Comparison of ENCODE assay signal across 30 cellular contexts in the genomic region with DNA sequence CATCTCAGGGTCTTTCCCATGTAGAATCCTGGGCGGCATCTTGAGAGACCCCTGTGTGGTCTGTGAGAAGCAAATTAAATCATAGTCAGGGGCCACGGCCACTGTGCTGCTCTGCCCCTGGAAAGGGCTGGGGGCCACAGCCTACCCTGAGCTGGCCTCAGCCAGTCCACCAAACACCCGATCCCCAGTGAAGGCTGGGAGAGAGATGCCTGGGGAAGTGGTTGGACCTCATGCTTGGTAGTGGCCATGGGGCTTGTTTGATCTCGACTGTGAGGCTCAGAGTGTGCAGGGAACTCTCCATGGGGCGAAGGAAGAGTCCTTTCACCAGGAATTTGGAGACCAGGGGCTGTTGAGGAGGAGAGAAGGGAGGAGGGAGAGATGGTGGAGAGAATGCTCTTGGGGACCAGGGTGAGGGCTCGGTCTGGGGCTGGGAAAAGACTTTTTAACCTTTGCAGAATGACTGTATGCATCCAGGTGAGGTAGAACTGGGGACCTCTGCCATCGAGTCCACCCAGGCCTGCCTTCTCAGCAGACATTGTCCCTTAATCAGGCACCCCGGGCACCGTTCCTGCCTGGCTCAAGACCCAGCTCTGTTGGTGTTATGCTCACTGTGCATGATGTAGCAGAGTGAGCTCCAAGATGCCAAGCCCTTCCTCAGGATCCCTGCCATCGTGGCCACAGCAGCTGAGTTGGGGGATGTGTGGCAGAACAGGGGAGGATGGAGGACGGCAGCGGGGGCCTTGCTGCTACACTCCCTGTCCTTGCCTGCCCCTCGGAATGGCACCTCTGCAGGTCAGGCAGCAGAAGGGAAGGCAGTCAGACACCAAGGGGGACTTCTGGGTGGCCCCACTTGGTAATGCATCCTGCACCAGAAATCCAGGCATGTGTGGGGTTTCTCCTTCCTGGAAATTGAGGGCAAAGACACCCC.
"Had no signal": no experiment of that assay in that cellular context is flagged by ENCODE, and none has a peak within 500 bp of the region (broad histone marks: within the 10 kb centered on the region; RNA-seq: fewer than 3 reads in every experiment).

No MANE protein-coding gene starts in this region.

- H3K4me3 Mint-ChIP-seq: activated CD8-positive, alpha-beta T cell treated with anti-CD3 and anti-CD28 coated beads for 36 hours; activated T-cell treated with anti-CD3 and anti-CD28 coated beads, Interleukin-2, amount 50 U/mL, for 4 hours; activated T-helper 17 cell treated with anti-CD3 and anti-CD28 coated beads, Interleukin-2, amount 50 U/mL, for 72 hours; nephron progenitor cell; stimulated activated memory B cell treated with anti-CD40 and anti-IgM and Interleukin-4, amounts not matched to agents 10 μg/mL and 1 μg/mL and 100 μg/mL, for 72 hours; stimulated activated naive CD8-positive, alpha-beta T cell treated with anti-CD3 and anti-CD28 coated beads, Interleukin-15, amount 100 ng/mL, for 72 hours; T-helper 17 cell; type B pancreatic cell had no signal

- H2AFZ ChIP-seq: hepatocyte, parathyroid adenoma had no signal

- H3K27me3 ChIP-seq: body of pancreas, dorsolateral prefrontal cortex, hepatocyte, right lobe of liver, vagina had no signal

- H3K9ac ChIP-seq: parathyroid adenoma had no signal

- H3K9me3 ChIP-seq: body of pancreas, right lobe of liver, vagina had no signal

- H3K4me1 Mint-ChIP-seq: activated T-helper 17 cell treated with anti-CD3 and anti-CD28 coated beads, Interleukin-2, amount 50 U/mL, for 72 hours; stimulated activated memory B cell treated with anti-CD40 and anti-IgM and Interleukin-4, amounts not matched to agents 10 μg/mL and 1 μg/mL and 100 μg/mL, for 72 hours; stimulated activated naive CD8-positive, alpha-beta T cell treated with anti-CD3 and anti-CD28 coated beads, Interleukin-15, amount 100 ng/mL, for 72 hours had no signal

- DNase-seq: activated CD4-positive, alpha-beta T cell treated with anti-CD3 and anti-CD28 coated beads for 1 hour; activated CD4-positive, alpha-beta T cell treated with anti-CD3 and anti-CD28 coated beads, Interleukin-2, amount 50 U/mL, for 1 hour; activated CD8-positive, alpha-beta T cell treated with anti-CD3 and anti-CD28 coated beads for 36 hours; activated naive CD4-positive, alpha-beta T cell; activated T-cell treated with anti-CD3 and anti-CD28 coated beads, Interleukin-2, amount 50 U/mL, for 4 hours; body of pancreas; cerebellar nuclear complex; effector memory CD4-positive, alpha-beta T cell; glutamatergic neuron; islet precursor cell; left colon; mesenchymal stem cell; nephron progenitor cell; occipital lobe; right lobe of liver; stimulated activated CD4-positive, alpha-beta T cell treated with anti-CD3 and anti-CD28 coated beads, Interleukin-4, amount 100 ng/mL, for 24 hours; stimulated activated naive CD8-positive, alpha-beta T cell treated with anti-CD3 and anti-CD28 coated beads, Interleukin-15, amount 100 ng/mL, for 72 hours; T-helper 17 cell; T1000 had no signal

- H3K4me3 ChIP-seq: body of pancreas, coronary artery, dorsolateral prefrontal cortex, hepatocyte, right lobe of liver, skin epidermis, vagina had no signal

- H3K36me3 Mint-ChIP-seq: activated naive CD4-positive, alpha-beta T cell treated with anti-CD3 and anti-CD28 coated beads, Interleukin-2, amount 50 U/mL, for 72 hours; stimulated activated memory B cell treated with anti-CD40 and anti-IgM and Interleukin-4, amounts not matched to agents 10 μg/mL and 1 μg/mL and 100 μg/mL, for 72 hours; type B pancreatic cell had no signal

- H3K27me3 Mint-ChIP-seq: activated CD8-positive, alpha-beta T cell treated with anti-CD3 and anti-CD28 coated beads for 36 hours had no signal

- H3K4me2 ChIP-seq: hepatocyte had no signal

- H3K4me1 ChIP-seq: body of pancreas, parathyroid adenoma, right lobe of liver, vagina had no signal

- H3K27ac Mint-ChIP-seq: activated CD8-positive, alpha-beta T cell treated with anti-CD3 and anti-CD28 coated beads for 36 hours; activated T-helper 17 cell treated with anti-CD3 and anti-CD28 coated beads, Interleukin-2, amount 50 U/mL, for 72 hours; nephron progenitor cell; stimulated activated memory B cell treated with anti-CD40 and anti-IgM and Interleukin-4, amounts not matched to agents 10 μg/mL and 1 μg/mL and 100 μg/mL, for 72 hours; T-helper 17 cell; type B pancreatic cell had no signal

- H3K36me3 ChIP-seq: right lobe of liver, vagina had no signal

- H3K9me3 Mint-ChIP-seq: activated CD8-positive, alpha-beta T cell treated with anti-CD3 and anti-CD28 coated beads for 36 hours; activated naive CD4-positive, alpha-beta T cell treated with anti-CD3 and anti-CD28 coated beads, Interleukin-2, amount 50 U/mL, for 72 hours; activated T-cell treated with anti-CD3 and anti-CD28 coated beads, Interleukin-2, amount 50 U/mL, for 4 hours; activated T-helper 17 cell treated with anti-CD3 and anti-CD28 coated beads, Interleukin-2, amount 50 U/mL, for 72 hours; stimulated activated memory B cell treated with anti-CD40 and anti-IgM and Interleukin-4, amounts not matched to agents 10 μg/mL and 1 μg/mL and 100 μg/mL, for 72 hours; stimulated activated naive CD8-positive, alpha-beta T cell treated with anti-CD3 and anti-CD28 coated beads, Interleukin-15, amount 100 ng/mL, for 72 hours; type B pancreatic cell had no signal

- ATAC-seq: activated CD8-positive, alpha-beta T cell treated with anti-CD3 and anti-CD28 coated beads for 36 hours; activated naive CD4-positive, alpha-beta T cell treated with anti-CD3 and anti-CD28 coated beads, Interleukin-2, amount 50 U/mL, for 72 hours; activated T-cell treated with anti-CD3 and anti-CD28 coated beads, Interleukin-2, amount 50 U/mL, for 4 hours; activated T-helper 17 cell treated with anti-CD3 and anti-CD28 coated beads, Interleukin-2, amount 50 U/mL, for 72 hours; body of pancreas; left colon; right lobe of liver; SK-N-SH treated with all-trans-retinoic acid at 6 μM for 48 hours; stimulated activated memory B cell treated with anti-CD40 and anti-IgM and Interleukin-4, amounts not matched to agents 10 μg/mL and 1 μg/mL and 100 μg/mL, for 72 hours; stimulated activated naive CD8-positive, alpha-beta T cell treated with anti-CD3 and anti-CD28 coated beads, Interleukin-15, amount 100 ng/mL, for 72 hours; T-helper 17 cell had no signal

- H3K27ac ChIP-seq: body of pancreas, hepatocyte, parathyroid adenoma, right lobe of liver, skin epidermis, vagina had no signal
